ENCODE assay signal across 34 cellular contexts in the genomic region with DNA sequence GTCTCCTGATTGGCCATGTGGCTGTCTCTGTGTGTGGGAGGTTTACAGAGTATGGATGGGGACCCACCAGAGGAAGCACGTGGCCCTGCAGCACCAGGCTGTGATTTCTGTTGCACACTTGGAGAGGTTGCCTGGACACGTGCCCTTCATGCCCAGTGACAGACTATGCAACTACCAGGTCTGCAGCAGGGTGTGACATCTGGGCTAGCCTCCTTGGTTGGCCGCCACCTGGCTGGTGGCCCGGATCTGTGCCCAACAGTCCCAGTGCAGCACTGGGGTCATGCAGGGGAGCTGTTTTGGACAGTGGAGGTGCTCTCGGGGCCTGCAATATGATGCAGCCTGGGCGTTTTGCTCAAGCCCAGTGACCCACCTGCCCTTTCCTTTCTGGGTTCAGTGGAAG.
"Had no signal": no experiment of that assay in that cellular context is flagged by ENCODE, and none has a peak within 500 bp of the region (broad histone marks: within the 10 kb centered on the region; RNA-seq: fewer than 3 reads in every experiment).

No MANE protein-coding gene starts in this region.

- FAIRE-seq: astrocyte had no signal

- ATAC-seq: activated naive CD4-positive, alpha-beta T cell treated with anti-CD3 and anti-CD28 coated beads, Interleukin-2, amount 50 U/mL, for 72 hours; activated T-cell treated with anti-CD3 and anti-CD28 coated beads, Interleukin-2, amount 50 U/mL, for 4 hours; body of pancreas; Panc1 had no signal

- H3K27ac ChIP-seq: adrenal gland, body of pancreas, breast epithelium, VCaP had no signal

- H3K4me1 ChIP-seq: adrenal gland, body of pancreas, breast epithelium had no signal

- H3K27me3 ChIP-seq: adrenal gland, body of pancreas, breast epithelium had no signal

- H3K36me3 ChIP-seq: adrenal gland, breast epithelium had no signal

- H3K9me3 ChIP-seq: adrenal gland, body of pancreas had no signal

- H3K4me3 ChIP-seq: adrenal gland, body of pancreas, breast epithelium had no signal

- DNase-seq: activated B cell treated with CpG ODN at 0.5 μM for 24 hours; activated CD4-positive, alpha-beta memory T cell treated with anti-CD3 and anti-CD28 coated beads for 36 hours; activated CD4-positive, alpha-beta T cell treated with anti-CD3 and anti-CD28 coated beads for 4 hours; activated CD4-positive, alpha-beta T cell treated with anti-CD3 and anti-CD28 coated beads, Interleukin-2, amount 50 U/mL, for 1 hour; activated CD4-positive, CD25-positive, alpha-beta regulatory T cell treated with anti-CD3 and anti-CD28 coated beads, Interleukin-2, amount 50 U/mL, for 72 hours; activated CD8-positive, alpha-beta memory T cell treated with anti-CD3 and anti-CD28 coated beads, Interleukin-2, amount 50 U/mL, for 4 hours; activated gamma-delta T cell treated with Interleukin-2 at 50 U/mL for 16 hours; activated naive CD4-positive, alpha-beta T cell treated with anti-CD3 and anti-CD28 coated beads for 36 hours; activated T-cell treated with anti-CD3 and anti-CD28 coated beads for 4 hours; activated T-cell treated with anti-CD3 and anti-CD28 coated beads, Interleukin-2, amount 50 U/mL, for 4 hours; adrenal gland; body of pancreas; Karpas-422; KBM-7; NCI-H1105; NCI-H1417 treated with DMSO at 0.1 percent for 48 hours; NCI-H1694 treated with DMSO at 0.1 percent for 48 hours; NCI-H2029; NCI-H2107; NCI-H2171; NCI-H446; NCI-H510A treated with DMSO at 0.1 percent for 48 hours; NCI-H69; NCI-H82; RPMI8226; SW 1271; T-helper 1 cell; T-helper 2 cell; T-helper 9 cell had no signal
